Comparison of ENCODE assay signal across 3 cellular contexts in genomic region chr16:85631802-85632393, GRCh38.
TF ChIP-seq lines count a peak whose summit lies in the region.

No MANE protein-coding gene starts in this region.

TF ChIP-seq in HEK293, 187 proteins besides CTCF, POLR2A, EP300 and RAD21:
- TF ChIP-seq ZNF571 (tag by site-specific recombination; IDR thresholded peaks at IDR 0.05) (no peak), SETDB1 (IDR thresholded peaks at IDR 0.05; ENCODE audit: insufficient read length, low read length) (no peak), ZFP69B (tag by site-specific recombination; IDR thresholded peaks at IDR 0.05) (peak; percentile 74), ZNF692 (tag by site-specific recombination; IDR thresholded peaks at IDR 0.05) (peak; percentile 92), ZNF548 (tag by site-specific recombination; IDR thresholded peaks at IDR 0.05) (no peak), SCRT1 (tag by site-specific recombination; IDR thresholded peaks at IDR 0.05; ENCODE audit: borderline replicate concordance) (no peak)
- TF ChIP-seq, protein P1, sequence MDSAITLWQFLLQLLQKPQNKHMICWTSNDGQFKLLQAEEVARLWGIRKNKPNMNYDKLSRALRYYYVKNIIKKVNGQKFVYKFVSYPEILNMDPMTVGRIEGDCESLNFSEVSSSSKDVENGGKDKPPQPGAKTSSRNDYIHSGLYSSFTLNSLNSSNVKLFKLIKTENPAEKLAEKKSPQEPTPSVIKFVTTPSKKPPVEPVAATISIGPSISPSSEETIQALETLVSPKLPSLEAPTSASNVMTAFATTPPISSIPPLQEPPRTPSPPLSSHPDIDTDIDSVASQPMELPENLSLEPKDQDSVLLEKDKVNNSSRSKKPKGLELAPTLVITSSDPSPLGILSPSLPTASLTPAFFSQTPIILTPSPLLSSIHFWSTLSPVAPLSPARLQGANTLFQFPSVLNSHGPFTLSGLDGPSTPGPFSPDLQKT (IDR thresholded peaks at IDR 0.05; ENCODE audit: borderline replicate concordance, low read depth, low read length) = no peak
- TF ChIP-seq, protein P2, sequence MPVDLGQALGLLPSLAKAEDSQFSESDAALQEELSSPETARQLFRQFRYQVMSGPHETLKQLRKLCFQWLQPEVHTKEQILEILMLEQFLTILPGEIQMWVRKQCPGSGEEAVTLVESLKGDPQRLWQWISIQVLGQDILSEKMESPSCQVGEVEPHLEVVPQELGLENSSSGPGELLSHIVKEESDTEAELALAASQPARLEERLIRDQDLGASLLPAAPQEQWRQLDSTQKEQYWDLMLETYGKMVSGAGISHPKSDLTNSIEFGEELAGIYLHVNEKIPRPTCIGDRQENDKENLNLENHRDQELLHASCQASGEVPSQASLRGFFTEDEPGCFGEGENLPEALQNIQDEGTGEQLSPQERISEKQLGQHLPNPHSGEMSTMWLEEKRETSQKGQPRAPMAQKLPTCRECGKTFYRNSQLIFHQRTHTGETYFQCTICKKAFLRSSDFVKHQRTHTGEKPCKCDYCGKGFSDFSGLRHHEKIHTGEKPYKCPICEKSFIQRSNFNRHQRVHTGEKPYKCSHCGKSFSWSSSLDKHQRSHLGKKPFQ (tag by site-specific recombination; IDR thresholded peaks at IDR 0.05) = no peak

TF ChIP-seq in GM12878, 131 proteins besides CTCF, POLR2A, EP300 and RAD21:
- TF ChIP-seq BHLHE40 (IDR thresholded peaks at IDR 0.05; ENCODE audit: borderline replicate concordance in 1 of 2, low read depth in 2 of 2, low read length in 1 of 2) (no peak), ATF7 (IDR thresholded peaks at IDR 0.05; ENCODE audit: low read depth) (no peak), MLLT1 (IDR thresholded peaks at IDR 0.05) (no peak), ETV6 (conservative IDR thresholded peaks at IDR 0.05 in 1 of 2, IDR thresholded peaks at IDR 0.05 in 1 of 2; ENCODE audit: borderline replicate concordance in 1 of 2, low read depth in 1 of 2) (no peak), CEBPZ (IDR thresholded peaks at IDR 0.05; ENCODE audit: low read depth, low read length) (no peak), WRNIP1 (IDR thresholded peaks at IDR 0.05; ENCODE audit: borderline replicate concordance, low read depth, low read length) (no peak), FOS (IDR thresholded peaks at IDR 0.05; ENCODE audit: borderline replicate concordance, extremely low read depth, insufficient read length) (no peak), CHD4 (IDR thresholded peaks at IDR 0.05) (no peak), TCF7 (IDR thresholded peaks at IDR 0.05; ENCODE audit: borderline replicate concordance) (no peak), JUNB (IDR thresholded peaks at IDR 0.05) (no peak), GABPA (IDR thresholded peaks at IDR 0.05; ENCODE audit: low read depth) (no peak), NFYA (IDR thresholded peaks at IDR 0.05; ENCODE audit: borderline replicate concordance, low read depth, low read length) (no peak)
- TF ChIP-seq, protein P3, sequence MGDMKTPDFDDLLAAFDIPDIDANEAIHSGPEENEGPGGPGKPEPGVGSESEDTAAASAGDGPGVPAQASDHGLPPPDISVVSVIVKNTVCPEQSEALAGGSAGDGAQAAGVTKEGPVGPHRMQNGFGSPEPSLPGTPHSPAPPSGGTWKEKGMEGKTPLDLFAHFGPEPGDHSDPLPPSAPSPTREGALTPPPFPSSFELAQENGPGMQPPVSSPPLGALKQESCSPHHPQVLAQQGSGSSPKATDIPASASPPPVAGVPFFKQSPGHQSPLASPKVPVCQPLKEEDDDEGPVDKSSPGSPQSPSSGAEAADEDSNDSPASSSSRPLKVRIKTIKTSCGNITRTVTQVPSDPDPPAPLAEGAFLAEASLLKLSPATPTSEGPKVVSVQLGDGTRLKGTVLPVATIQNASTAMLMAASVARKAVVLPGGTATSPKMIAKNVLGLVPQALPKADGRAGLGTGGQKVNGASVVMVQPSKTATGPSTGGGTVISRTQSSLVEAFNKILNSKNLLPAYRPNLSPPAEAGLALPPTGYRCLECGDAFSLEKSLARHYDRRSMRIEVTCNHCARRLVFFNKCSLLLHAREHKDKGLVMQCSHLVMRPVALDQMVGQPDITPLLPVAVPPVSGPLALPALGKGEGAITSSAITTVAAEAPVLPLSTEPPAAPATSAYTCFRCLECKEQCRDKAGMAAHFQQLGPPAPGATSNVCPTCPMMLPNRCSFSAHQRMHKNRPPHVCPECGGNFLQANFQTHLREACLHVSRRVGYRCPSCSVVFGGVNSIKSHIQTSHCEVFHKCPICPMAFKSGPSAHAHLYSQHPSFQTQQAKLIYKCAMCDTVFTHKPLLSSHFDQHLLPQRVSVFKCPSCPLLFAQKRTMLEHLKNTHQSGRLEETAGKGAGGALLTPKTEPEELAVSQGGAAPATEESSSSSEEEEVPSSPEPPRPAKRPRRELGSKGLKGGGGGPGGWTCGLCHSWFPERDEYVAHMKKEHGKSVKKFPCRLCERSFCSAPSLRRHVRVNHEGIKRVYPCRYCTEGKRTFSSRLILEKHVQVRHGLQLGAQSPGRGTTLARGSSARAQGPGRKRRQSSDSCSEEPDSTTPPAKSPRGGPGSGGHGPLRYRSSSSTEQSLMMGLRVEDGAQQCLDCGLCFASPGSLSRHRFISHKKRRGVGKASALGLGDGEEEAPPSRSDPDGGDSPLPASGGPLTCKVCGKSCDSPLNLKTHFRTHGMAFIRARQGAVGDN (IDR thresholded peaks at IDR 0.05) = no peak
TF ChIP-seq in GM12878: peak in this region for 0.

TF ChIP-seq in neural cell, 6 proteins besides CTCF, POLR2A, EP300 and RAD21:
- TF ChIP-seq MXI1 (conservative IDR thresholded peaks at IDR 0.05; ENCODE audit: poor library complexity, severe bottlenecking) (no peak), SMC3 (conservative IDR thresholded peaks at IDR 0.05; ENCODE audit: poor library complexity) (no peak), POLR2AphosphoS5 (IDR thresholded peaks at IDR 0.05) (no peak), REST (IDR thresholded peaks at IDR 0.05; ENCODE audit: borderline replicate concordance) (no peak), EZH2 (IDR thresholded peaks at IDR 0.05; ENCODE audit: borderline replicate concordance, insufficient read depth, low read length, poor library complexity, severe bottlenecking) (no peak), TAF1 (IDR thresholded peaks at IDR 0.05; ENCODE audit: low read depth) (no peak)
